ENCODE assay signal across 1 cellular context in the genomic region with DNA sequence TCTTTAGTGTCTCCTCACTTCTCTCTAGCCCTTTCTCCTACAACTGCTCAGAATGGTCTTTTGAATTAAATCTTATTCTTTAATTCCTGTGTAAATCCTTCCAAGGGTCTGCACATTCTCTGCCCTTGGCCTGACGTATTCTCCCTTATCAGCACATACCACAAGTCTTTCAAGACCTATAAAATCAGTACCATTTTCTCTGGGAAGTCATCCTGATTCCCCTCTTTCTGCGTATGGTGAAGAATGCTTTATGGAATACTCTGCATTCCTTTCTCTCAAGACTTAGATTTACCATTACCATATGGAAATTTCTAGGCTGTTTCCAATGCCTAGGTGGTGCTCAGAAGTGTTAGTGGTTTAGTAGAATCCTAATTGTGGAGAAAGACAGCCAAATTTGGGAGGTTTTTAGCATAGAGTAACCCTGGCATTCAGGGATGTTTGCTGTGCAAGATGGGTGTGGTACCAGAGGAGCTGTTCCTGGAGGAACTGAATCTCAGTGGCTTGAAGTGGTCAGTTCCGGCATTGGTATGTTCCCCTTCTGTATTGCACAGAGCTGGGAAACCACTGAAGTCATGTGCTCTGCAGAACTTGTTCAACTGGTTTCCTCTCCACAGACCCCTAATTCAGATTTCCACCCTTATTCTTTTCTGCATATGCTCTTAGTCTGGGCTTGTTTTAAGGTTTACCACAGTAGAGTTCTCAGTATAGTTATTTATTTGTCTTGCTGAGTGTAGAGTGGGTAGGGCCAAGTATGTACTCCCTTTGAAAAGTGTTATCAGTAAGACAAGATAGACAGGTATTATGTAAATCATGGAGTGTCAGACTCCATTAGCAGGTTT.
TF ChIP-seq lines count a peak whose summit lies in the region.

No MANE protein-coding gene starts in this region.

TF ChIP-seq in GM12878, 131 proteins besides CTCF, POLR2A, EP300 and RAD21 (continued from another document):
- TF ChIP-seq, protein P1, sequence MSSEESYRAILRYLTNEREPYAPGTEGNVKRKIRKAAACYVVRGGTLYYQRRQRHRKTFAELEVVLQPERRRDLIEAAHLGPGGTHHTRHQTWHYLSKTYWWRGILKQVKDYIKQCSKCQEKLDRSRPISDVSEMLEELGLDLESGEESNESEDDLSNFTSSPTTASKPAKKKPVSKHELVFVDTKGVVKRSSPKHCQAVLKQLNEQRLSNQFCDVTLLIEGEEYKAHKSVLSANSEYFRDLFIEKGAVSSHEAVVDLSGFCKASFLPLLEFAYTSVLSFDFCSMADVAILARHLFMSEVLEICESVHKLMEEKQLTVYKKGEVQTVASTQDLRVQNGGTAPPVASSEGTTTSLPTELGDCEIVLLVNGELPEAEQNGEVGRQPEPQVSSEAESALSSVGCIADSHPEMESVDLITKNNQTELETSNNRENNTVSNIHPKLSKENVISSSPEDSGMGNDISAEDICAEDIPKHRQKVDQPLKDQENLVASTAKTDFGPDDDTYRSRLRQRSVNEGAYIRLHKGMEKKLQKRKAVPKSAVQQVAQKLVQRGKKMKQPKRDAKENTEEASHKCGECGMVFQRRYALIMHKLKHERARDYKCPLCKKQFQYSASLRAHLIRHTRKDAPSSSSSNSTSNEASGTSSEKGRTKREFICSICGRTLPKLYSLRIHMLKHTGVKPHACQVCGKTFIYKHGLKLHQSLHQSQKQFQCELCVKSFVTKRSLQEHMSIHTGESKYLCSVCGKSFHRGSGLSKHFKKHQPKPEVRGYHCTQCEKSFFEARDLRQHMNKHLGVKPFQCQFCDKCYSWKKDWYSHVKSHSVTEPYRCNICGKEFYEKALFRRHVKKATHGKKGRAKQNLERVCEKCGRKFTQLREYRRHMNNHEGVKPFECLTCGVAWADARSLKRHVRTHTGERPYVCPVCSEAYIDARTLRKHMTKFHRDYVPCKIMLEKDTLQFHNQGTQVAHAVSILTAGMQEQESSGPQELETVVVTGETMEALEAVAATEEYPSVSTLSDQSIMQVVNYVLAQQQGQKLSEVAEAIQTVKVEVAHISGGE (CRISPR knock-in tag; IDR thresholded peaks at IDR 0.05) = no peak
- TF ChIP-seq, protein P2, sequence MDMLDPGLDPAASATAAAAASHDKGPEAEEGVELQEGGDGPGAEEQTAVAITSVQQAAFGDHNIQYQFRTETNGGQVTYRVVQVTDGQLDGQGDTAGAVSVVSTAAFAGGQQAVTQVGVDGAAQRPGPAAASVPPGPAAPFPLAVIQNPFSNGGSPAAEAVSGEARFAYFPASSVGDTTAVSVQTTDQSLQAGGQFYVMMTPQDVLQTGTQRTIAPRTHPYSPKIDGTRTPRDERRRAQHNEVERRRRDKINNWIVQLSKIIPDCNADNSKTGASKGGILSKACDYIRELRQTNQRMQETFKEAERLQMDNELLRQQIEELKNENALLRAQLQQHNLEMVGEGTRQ (IDR thresholded peaks at IDR 0.05; ENCODE audit: borderline replicate concordance, low read depth, low read length) = peak; percentile 12; the same call in 1 of the 2 replicates
- no peak for TF ChIP-seq STAT1 (conservative IDR thresholded peaks at IDR 0.05)
- no peak for TF ChIP-seq JUND (IDR thresholded peaks at IDR 0.05; ENCODE audit: low read depth, low read length)
- no peak for TF ChIP-seq YY1 (IDR thresholded peaks at IDR 0.05; ENCODE audit: low read depth, low read length)
- no peak for TF ChIP-seq NFYA (IDR thresholded peaks at IDR 0.05; ENCODE audit: borderline replicate concordance, low read depth, low read length)
- no peak for TF ChIP-seq SUPT20H (IDR thresholded peaks at IDR 0.05; ENCODE audit: borderline replicate concordance, control insufficient read depth, low read depth, low read length)
- TF ChIP-seq, protein P3, sequence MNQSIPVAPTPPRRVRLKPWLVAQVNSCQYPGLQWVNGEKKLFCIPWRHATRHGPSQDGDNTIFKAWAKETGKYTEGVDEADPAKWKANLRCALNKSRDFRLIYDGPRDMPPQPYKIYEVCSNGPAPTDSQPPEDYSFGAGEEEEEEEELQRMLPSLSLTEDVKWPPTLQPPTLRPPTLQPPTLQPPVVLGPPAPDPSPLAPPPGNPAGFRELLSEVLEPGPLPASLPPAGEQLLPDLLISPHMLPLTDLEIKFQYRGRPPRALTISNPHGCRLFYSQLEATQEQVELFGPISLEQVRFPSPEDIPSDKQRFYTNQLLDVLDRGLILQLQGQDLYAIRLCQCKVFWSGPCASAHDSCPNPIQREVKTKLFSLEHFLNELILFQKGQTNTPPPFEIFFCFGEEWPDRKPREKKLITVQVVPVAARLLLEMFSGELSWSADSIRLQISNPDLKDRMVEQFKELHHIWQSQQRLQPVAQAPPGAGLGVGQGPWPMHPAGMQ (IDR thresholded peaks at IDR 0.05; ENCODE audit: borderline replicate concordance) = no peak
- peak; percentile 75; the same call in 1 of the 2 replicates for TF ChIP-seq SMARCA5 (IDR thresholded peaks at IDR 0.05)
- TF ChIP-seq BACH1 (IDR thresholded peaks at IDR 0.05; ENCODE audit: borderline replicate concordance) = no peak
- 0 out of 2 replicates have a peak, but pooled peaks have one; percentile 36 for TF ChIP-seq NBN (IDR thresholded peaks at IDR 0.05)
- no peak for TF ChIP-seq RCOR1 (conservative IDR thresholded peaks at IDR 0.05; ENCODE audit: low read depth, low read length)
- TF ChIP-seq ZNF217 (IDR thresholded peaks at IDR 0.05) = no peak
- TF ChIP-seq, protein P4, sequence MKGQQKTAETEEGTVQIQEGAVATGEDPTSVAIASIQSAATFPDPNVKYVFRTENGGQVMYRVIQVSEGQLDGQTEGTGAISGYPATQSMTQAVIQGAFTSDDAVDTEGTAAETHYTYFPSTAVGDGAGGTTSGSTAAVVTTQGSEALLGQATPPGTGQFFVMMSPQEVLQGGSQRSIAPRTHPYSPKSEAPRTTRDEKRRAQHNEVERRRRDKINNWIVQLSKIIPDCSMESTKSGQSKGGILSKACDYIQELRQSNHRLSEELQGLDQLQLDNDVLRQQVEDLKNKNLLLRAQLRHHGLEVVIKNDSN (IDR thresholded peaks at IDR 0.05; ENCODE audit: borderline replicate concordance, extremely low read length, insufficient read depth, low read depth, low read length) = no peak
- TF ChIP-seq, protein P5, sequence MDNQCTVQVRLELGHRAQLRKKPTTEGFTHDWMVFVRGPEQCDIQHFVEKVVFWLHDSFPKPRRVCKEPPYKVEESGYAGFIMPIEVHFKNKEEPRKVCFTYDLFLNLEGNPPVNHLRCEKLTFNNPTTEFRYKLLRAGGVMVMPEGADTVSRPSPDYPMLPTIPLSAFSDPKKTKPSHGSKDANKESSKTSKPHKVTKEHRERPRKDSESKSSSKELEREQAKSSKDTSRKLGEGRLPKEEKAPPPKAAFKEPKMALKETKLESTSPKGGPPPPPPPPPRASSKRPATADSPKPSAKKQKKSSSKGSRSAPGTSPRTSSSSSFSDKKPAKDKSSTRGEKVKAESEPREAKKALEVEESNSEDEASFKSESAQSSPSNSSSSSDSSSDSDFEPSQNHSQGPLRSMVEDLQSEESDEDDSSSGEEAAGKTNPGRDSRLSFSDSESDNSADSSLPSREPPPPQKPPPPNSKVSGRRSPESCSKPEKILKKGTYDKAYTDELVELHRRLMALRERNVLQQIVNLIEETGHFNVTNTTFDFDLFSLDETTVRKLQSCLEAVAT (IDR thresholded peaks at IDR 0.05) = 0 out of 2 replicates have a peak, but pooled peaks have one; percentile 18
- TF ChIP-seq RBBP5 (conservative IDR thresholded peaks at IDR 0.05) = no peak
- no peak for TF ChIP-seq PAX5 (IDR thresholded peaks at IDR 0.05; ENCODE audit: borderline replicate concordance, low read depth, low read length)
